8 cellular contexts compared by ENCODE assay signal in genomic region chr5:131262953-131263541, GRCh38.
A peak's percentile ranks its signal among the peaks of the same experiment; 100 is the strongest.
DNase-seq lines count a peak whose midpoint lies in the region; ATAC-seq and TF ChIP-seq lines count a peak whose summit lies in the region.

No MANE protein-coding gene starts in this region.

- H3K4me3 ChIP-seq in HFF-Myc (replicated peaks; ENCODE audit: low read depth, low read length) (peak overlapping the region; percentile 89), mucosa of rectum (ENCODE audit: low read length in 2 of 2) (peak overlapping the region; percentile 70 to 88)

- H3K27me3 ChIP-seq in mucosa of rectum (ENCODE audit: control insufficient read depth in 2 of 2, insufficient read depth in 2 of 2, low read length in 2 of 2): no peaks in the 10 kb centered on the region

- peak; percentile 8 for ATAC-seq in activated CD4-positive, CD25-positive, alpha-beta regulatory T cell treated with anti-CD3 and anti-CD28 coated beads, Interleukin-2, amount 50 U/mL, for 24 hours

- peak overlapping the region; percentile 90 to 97 for H3K27ac ChIP-seq in mucosa of rectum (ENCODE audit: low read depth in 2 of 2, low read length in 2 of 2)

- H3K9me3 ChIP-seq in mucosa of rectum (ENCODE audit: control insufficient read depth in 2 of 2, low read length in 2 of 2): no peaks in the 10 kb centered on the region

- H3K36me3 ChIP-seq in mucosa of rectum (ENCODE audit: control insufficient read depth in 2 of 2, insufficient read depth in 2 of 2, low read length in 2 of 2): no peaks in the 10 kb centered on the region

- peak overlapping the region; percentile 48 to 70 for H3K9ac ChIP-seq in mucosa of rectum (ENCODE audit: low read depth in 1 of 2, low read length in 2 of 2)

- TF ChIP-seq CTCF in HFF-Myc (IDR thresholded peaks at IDR 0.05; ENCODE audit: low read depth, low read length, missing control alignments): no peak

- DNase-seq in activated CD4-positive, CD25-positive, alpha-beta regulatory T cell (lab: John Stamatoyannopoulos, UW): no peak
- DNase-seq in HFF-Myc (ENCODE audit: extremely low read depth, low read depth): no peak
- DNase-seq in NCI-H748 (lab: John Stamatoyannopoulos, UW; ENCODE audit: unreplicated experiment): peak; percentile 24
- DNase-seq in cerebellar cortex (ENCODE audit: low spot score): peak; percentile 45
- DNase-seq in iPS-NIHi7 (ENCODE audit: extremely low spot score): no peak
- DNase-seq in HuH-7.5 (ENCODE audit: low spot score): no peak

- peaks cover 6% of the 10 kb centered on the region in 2 donors for H3K4me1 ChIP-seq in mucosa of rectum (ENCODE audit: control insufficient read depth in 2 of 2, insufficient read depth in 2 of 2, low read length in 2 of 2)

Comparison
In these comparisons a context has a peak if more than half of its experiments do, and no peak if none do; other contexts are left out.
1. DNase-seq: peak in NCI-H748 (single experiment) and cerebellar cortex (single experiment); none in activated CD4-positive, CD25-positive, alpha-beta regulatory T cell (0 of 4), HFF-Myc (single experiment), iPS-NIHi7 (single experiment) and HuH-7.5 (single experiment).